8 cellular contexts compared by ENCODE assay signal in genomic region chr4:82798168-82799005, GRCh38. TPM values are rescaled to one million over a fixed set of nuclear protein-coding genes. Genes with fewer than 3 reads are reported as not detected.
DNase-seq lines count a peak whose midpoint lies in the region; ATAC-seq lines count a peak whose summit lies in the region.

TSS of gene SCD5 (minus strand) at chr4:82798796. CDS start at chr4:82798537, 259 bp downstream.

- DNase-seq in NCI-H187 (lab: John Stamatoyannopoulos, UW) = peak; percentile 32 to 52
- no peak for DNase-seq in NCI-H187 treated with DMSO at 0.1 percent for 48 hours (lab: John Stamatoyannopoulos, UW)
- peak; percentile 50 for DNase-seq in NCI-H1694 (lab: John Stamatoyannopoulos, UW)
- peak; percentile 72 for DNase-seq in activated CD4-positive, alpha-beta T cell treated with anti-CD3 and anti-CD28 coated beads for 36 hours
- DNase-seq in dedifferentiated amniotic fluid mesenchymal stem cell (ENCODE audit: extremely low spot score) = peak; percentile 73
- peak; percentile 92 for DNase-seq in left kidney (ENCODE audit: low read depth, low spot score)
- DNase-seq in stimulated activated CD4-positive, alpha-beta T cell treated with anti-CD3 and anti-CD28 coated beads, Interleukin-2, amount 100 ng/mL, for 4 hours (ENCODE audit: low read depth) = peak; percentile 20

- POLR2A ChIA-PET in activated CD4-positive, alpha-beta T cell treated with anti-CD3 and anti-CD28 coated beads for 36 hours (lab: Charles Lee) = interaction anchor here (0.6 kb wide), 1 partner anchor 62 kb away, joined by 5 read pairs; no protein-coding TSS in a partner anchor

- peaks cover 17% of the 10 kb centered on the region for H3K4me1 Mint-ChIP-seq in activated CD4-positive, alpha-beta T cell treated with anti-CD3 and anti-CD28 coated beads for 36 hours

- H3K27me3 Mint-ChIP-seq in activated CD4-positive, alpha-beta T cell treated with anti-CD3 and anti-CD28 coated beads for 36 hours = peaks cover 42% of the 10 kb centered on the region

- no peaks in the 10 kb centered on the region for H3K9me3 Mint-ChIP-seq in activated CD4-positive, alpha-beta T cell treated with anti-CD3 and anti-CD28 coated beads for 36 hours (ENCODE audit: low read depth)

- intact Hi-C loops in activated CD4-positive, alpha-beta T cell treated with anti-CD3 and anti-CD28 coated beads for 36 hours (cut with DNase I, micrococcal nuclease) = no loop called here

- ATAC-seq in HG02840 (IDR thresholded peaks at IDR 0.05; ENCODE audit: low FRiP score, unreplicated experiment) = peak; percentile 63
- peak; percentile 93 for ATAC-seq in activated CD4-positive, alpha-beta T cell treated with anti-CD3 and anti-CD28 coated beads for 36 hours

- H3K4me3 Mint-ChIP-seq in activated CD4-positive, alpha-beta T cell treated with anti-CD3 and anti-CD28 coated beads for 36 hours = peak within 1 kb of the TSS; percentile 73

- CTCF ChIA-PET in activated CD4-positive, alpha-beta T cell treated with anti-CD3 and anti-CD28 coated beads for 36 hours (lab: Charles Lee) = interaction anchor here (0.9 to 2.2 kb wide), 3 partner anchors 12 to 330 kb away, joined by 3 to 8 read pairs (median 3); partner anchors contain the start of gene LIN54

- H3K27ac Mint-ChIP-seq in activated CD4-positive, alpha-beta T cell treated with anti-CD3 and anti-CD28 coated beads for 36 hours = no peak within 1 kb of the TSS

- no peaks in the 10 kb centered on the region for H3K36me3 Mint-ChIP-seq in activated CD4-positive, alpha-beta T cell treated with anti-CD3 and anti-CD28 coated beads for 36 hours (ENCODE audit: low read depth)

RNA-seq across cellular contexts. Expression of gene SCD5, which starts in this region (rescaled TPM):
- 1 to 10 TPM; 1.3 to 1.7 TPM for total RNA-seq in activated CD4-positive, alpha-beta T cell treated with anti-CD3 and anti-CD28 coated beads for 36 hours
